In genomic region chr1:54833146-54833545, GRCh38 we compare ENCODE assay signal across 28 cellular contexts. TPM values are rescaled to one million over a fixed set of nuclear protein-coding genes. Genes with fewer than 3 reads are reported as not detected.
"Had no signal": no experiment of that assay in that cellular context is flagged by ENCODE, and none has a peak within 500 bp of the region (broad histone marks: within the 10 kb centered on the region; RNA-seq: fewer than 3 reads in every experiment).

No MANE protein-coding gene starts in this region.

- H3K36me3 ChIP-seq: gastrocnemius medialis, heart right ventricle, pancreas, prostate gland, spleen, thoracic aorta, transverse colon, uterus had no signal

- H3K27me3 ChIP-seq: gastrocnemius medialis, pancreas, spleen, transverse colon, uterus had no signal

- H3K27ac ChIP-seq: coronary artery, gastrocnemius medialis, heart right ventricle, pancreas, prostate gland, spleen, thoracic aorta, transverse colon, uterus had no signal

- ATAC-seq: esophagus mucosa; gastrocnemius medialis; heart right ventricle; left ventricle myocardium superior; pancreas; sciatic nerve; stimulated activated memory B cell treated with anti-CD40 and anti-IgM and Interleukin-4, amounts not matched to agents 10 μg/mL and 1 μg/mL and 100 μg/mL, for 72 hours had no signal

- H3K27me3 Mint-ChIP-seq: stimulated activated naive CD8-positive, alpha-beta T cell treated with anti-CD3 and anti-CD28 coated beads, Interleukin-15, Interleukin-2, amounts not matched to agents 100 ng/mL and 50 ng/mL, for 24 hours had no signal

- H3K4me1 Mint-ChIP-seq: naive B cell; nephron; stimulated activated memory B cell treated with anti-CD40 and anti-IgM and Interleukin-4, amounts not matched to agents 10 μg/mL and 1 μg/mL and 100 μg/mL, for 72 hours had no signal

- H3K4me3 ChIP-seq: coronary artery, gastrocnemius medialis, heart right ventricle, lung, pancreas, prostate gland, spleen, thoracic aorta, transverse colon, uterus had no signal

- DNase-seq: effector CD8-positive, alpha-beta T cell; gastrocnemius medialis; heart right ventricle; hypothalamus; left ventricle myocardium superior; mesendoderm; naive B cell; occipital lobe; pancreas; retina; spleen; stimulated activated CD4-positive, alpha-beta T cell treated with anti-CD3 and anti-CD28 coated beads, Interleukin-15, amount 100 ng/mL, for 24 hours; stimulated activated CD4-positive, alpha-beta T cell treated with anti-CD3 and anti-CD28 coated beads, Interleukin-1b, Interleukin-23, amount 100 ng/mL, for 48 hours; stimulated activated CD4-positive, alpha-beta T cell treated with anti-CD3 and anti-CD28 coated beads, Interleukin-4, amount 100 ng/mL, for 24 hours; transverse colon; uterus had no signal

- H3K4me1 ChIP-seq: gastrocnemius medialis, heart right ventricle, pancreas, spleen, transverse colon, uterus had no signal

- H3K27ac Mint-ChIP-seq: naive B cell; nephron; stimulated activated memory B cell treated with anti-CD40 and anti-IgM and Interleukin-4, amounts not matched to agents 10 μg/mL and 1 μg/mL and 100 μg/mL, for 72 hours; stimulated activated naive CD8-positive, alpha-beta T cell treated with anti-CD3 and anti-CD28 coated beads, Interleukin-15, Interleukin-2, amounts not matched to agents 100 ng/mL and 50 ng/mL, for 24 hours had no signal

- H3K9me3 ChIP-seq: pancreas, prostate gland, uterus had no signal

- H3K4me3 Mint-ChIP-seq: naive B cell; nephron; stimulated activated memory B cell treated with anti-CD40 and anti-IgM and Interleukin-4, amounts not matched to agents 10 μg/mL and 1 μg/mL and 100 μg/mL, for 72 hours; stimulated activated naive CD8-positive, alpha-beta T cell treated with anti-CD3 and anti-CD28 coated beads, Interleukin-15, Interleukin-2, amounts not matched to agents 100 ng/mL and 50 ng/mL, for 24 hours had no signal

RNA-seq across cellular contexts. Expression of gene TTC22, which starts 32.0 kb away (rescaled TPM):
- total RNA-seq: dermis microvascular lymphatic vessel endothelial cell, fibroblast of villous mesenchyme, skeletal muscle tissue had no signal
